ENCODE assay signal across 8 cellular contexts in the genomic region with DNA sequence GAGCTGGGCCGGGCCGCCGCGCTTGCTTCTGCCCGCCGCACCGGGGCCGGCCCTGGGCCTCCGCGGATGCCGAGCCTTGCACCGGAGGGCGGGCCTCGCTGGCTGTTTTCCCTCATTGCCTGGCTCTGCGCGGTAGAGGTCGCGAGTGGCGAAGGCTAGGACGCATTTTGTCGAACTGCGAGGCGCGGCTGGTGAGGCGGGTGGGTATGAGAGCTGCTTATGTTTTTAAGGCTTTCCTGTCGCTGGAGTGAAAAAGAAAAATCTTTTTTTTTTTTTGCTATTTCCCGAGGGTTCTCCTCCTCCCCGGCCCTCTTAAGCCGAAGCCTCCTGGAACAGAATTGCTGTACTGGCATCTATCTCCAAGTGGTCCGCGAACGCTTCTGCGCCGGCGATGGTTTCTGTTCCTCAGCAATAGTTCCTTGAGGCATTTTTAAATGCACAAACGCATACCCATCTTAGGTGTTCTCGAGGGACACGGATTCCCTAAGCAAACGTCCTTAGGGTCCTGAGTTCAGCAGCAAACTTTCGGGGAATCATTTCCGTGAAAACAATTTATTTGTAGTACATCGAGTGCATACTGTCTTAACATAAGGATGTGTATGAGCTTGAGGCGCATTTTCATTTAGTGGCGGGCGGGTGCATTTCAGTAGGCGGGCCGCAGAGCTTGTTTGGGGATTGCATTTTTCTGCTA. TPM values are rescaled to one million over a fixed set of nuclear protein-coding genes. Genes with fewer than 3 reads are reported as not detected.
DNase-seq lines count a peak whose midpoint lies in the region; ATAC-seq and TF ChIP-seq lines count a peak whose summit lies in the region.

No MANE protein-coding gene starts in this region.

- intact Hi-C loops in activated CD4-positive, alpha-beta T cell treated with anti-CD3 and anti-CD28 coated beads for 36 hours (cut with DNase I, micrococcal nuclease): loop anchor here (1.0 to 10.0 kb wide), 17 partner anchors 31 to 725 kb away; a partner anchor contains a TSS
- intact Hi-C loops in dendritic cell treated with granulocyte-macrophage colony-stimulating factor and Interleukin-4, amounts not matched to agents 40 ng/mL and 50 ng/mL, for 4 days (cut with micrococcal nuclease): loop anchor here (1.0 to 10.0 kb wide), 4 partner anchors 55 to 307 kb away; no protein-coding TSS in a partner anchor
- intact Hi-C loops in right lobe of liver (cut with DNase I): no loop called here

- H3K27ac Mint-ChIP-seq in activated CD4-positive, alpha-beta T cell treated with anti-CD3 and anti-CD28 coated beads for 36 hours: peak overlapping the region; percentile 97
- H3K27ac Mint-ChIP-seq in dendritic cell treated with granulocyte-macrophage colony-stimulating factor and Interleukin-4, amounts not matched to agents 40 ng/mL and 50 ng/mL, for 4 days: peak overlapping the region; percentile 98

- H3K27me3 ChIP-seq in AG04450 (ENCODE audit: control insufficient read depth, insufficient read depth, low read length) (no peaks in the 10 kb centered on the region), right lobe of liver (no peaks in the 10 kb centered on the region)

- H3K27ac ChIP-seq in AG04450 (ENCODE audit: low read depth, low read length) (peak overlapping the region; percentile 69), right lobe of liver (peak overlapping the region; percentile 81 to 95 (median 92))

- H3K4me3 ChIP-seq in AG04450 (ENCODE audit: low read depth, low read length): peak overlapping the region; percentile 79
- H3K4me3 ChIP-seq in right lobe of liver: peak overlapping the region; percentile 56 to 83 (median 70)

- H3K9me3 ChIP-seq in AG04450 (ENCODE audit: control insufficient read depth, insufficient read depth, low read length) (no peaks in the 10 kb centered on the region; the same call in 1 of the 2 replicates), right lobe of liver (no peaks in the 10 kb centered on the region)

- peaks cover 56% of the 10 kb centered on the region for H3K36me3 Mint-ChIP-seq in activated CD4-positive, alpha-beta T cell treated with anti-CD3 and anti-CD28 coated beads for 36 hours (ENCODE audit: low read depth)
- peaks cover 86% of the 10 kb centered on the region for H3K36me3 Mint-ChIP-seq in dendritic cell treated with granulocyte-macrophage colony-stimulating factor and Interleukin-4, amounts not matched to agents 40 ng/mL and 50 ng/mL, for 4 days (ENCODE audit: low read depth)

- H3K4me1 Mint-ChIP-seq in activated CD4-positive, alpha-beta T cell treated with anti-CD3 and anti-CD28 coated beads for 36 hours: peaks cover 77% of the 10 kb centered on the region
- H3K4me1 Mint-ChIP-seq in dendritic cell treated with granulocyte-macrophage colony-stimulating factor and Interleukin-4, amounts not matched to agents 40 ng/mL and 50 ng/mL, for 4 days (ENCODE audit: low read depth): peaks cover 52% of the 10 kb centered on the region

- POLR2A ChIA-PET in AG04450 (lab: Yijun Ruan, JAX): interaction anchor here (0.7 to 1.1 kb wide), 5 partner anchors 124 to 623 kb away, joined by 3 to 7 read pairs (median 5); a partner anchor contains a TSS
- POLR2A ChIA-PET in activated CD4-positive, alpha-beta T cell treated with anti-CD3 and anti-CD28 coated beads for 36 hours (lab: Charles Lee): interaction anchor here (0.5 to 1.6 kb wide), 10 partner anchors 10 to 301 kb away, joined by 3 to 12 read pairs (median 4); a partner anchor contains a TSS

- DNase-seq in AG04450 (ENCODE audit: low read depth, low spot score) (peak; percentile 11), NCI-H2171 (lab: John Stamatoyannopoulos, UW) (peak; percentile 57), right lobe of liver (peak; percentile 76 to 85 (median 81))
- DNase-seq in activated CD4-positive, alpha-beta T cell treated with anti-CD3 and anti-CD28 coated beads for 36 hours: peak; percentile 84
- peak; percentile 67 for DNase-seq in stimulated activated CD4-positive, alpha-beta T cell treated with anti-CD3 and anti-CD28 coated beads, Interleukin-4, amount 100 ng/mL, for 1 hour

- peaks cover 19% of the 10 kb centered on the region for H3K9me3 Mint-ChIP-seq in activated CD4-positive, alpha-beta T cell treated with anti-CD3 and anti-CD28 coated beads for 36 hours (ENCODE audit: low read depth)
- H3K9me3 Mint-ChIP-seq in dendritic cell treated with granulocyte-macrophage colony-stimulating factor and Interleukin-4, amounts not matched to agents 40 ng/mL and 50 ng/mL, for 4 days: peaks cover 39% of the 10 kb centered on the region

- TF ChIP-seq POLR2A in right lobe of liver (IDR thresholded peaks at IDR 0.05): no peak

- no peaks in the 10 kb centered on the region for H3K27me3 Mint-ChIP-seq in activated CD4-positive, alpha-beta T cell treated with anti-CD3 and anti-CD28 coated beads for 36 hours
- no peaks in the 10 kb centered on the region for H3K27me3 Mint-ChIP-seq in dendritic cell treated with granulocyte-macrophage colony-stimulating factor and Interleukin-4, amounts not matched to agents 40 ng/mL and 50 ng/mL, for 4 days

- TF ChIP-seq CTCF in AG04450 (IDR thresholded peaks at IDR 0.05; ENCODE audit: low read depth, low read length) (peak; percentile 18; the same call in 1 of the 2 replicates), right lobe of liver (IDR thresholded peaks at IDR 0.05) (peak in 1 of 4 donors; percentile 23)

- WGBS in right lobe of liver (ENCODE audit: insufficient coverage, low coverage, low lambda C conversion rate, missing lambda C conversion rate): 0% methylated on average over 24 of the region's 47 CpGs

- ATAC-seq in GM18517 (IDR thresholded peaks at IDR 0.05; ENCODE audit: unreplicated experiment) (peak; percentile 44), HG03045 (IDR thresholded peaks at IDR 0.05; ENCODE audit: unreplicated experiment) (peak; percentile 59), right lobe of liver (peak; percentile 50 to 58 (median 57))
- peak; percentile 66 for ATAC-seq in activated CD4-positive, alpha-beta T cell treated with anti-CD3 and anti-CD28 coated beads for 36 hours

- peaks cover 0 to 23% (median 7%) of the 10 kb centered on the region in 4 donors for H3K4me1 ChIP-seq in right lobe of liver

- H3K36me3 ChIP-seq in right lobe of liver: peaks cover 0 to 16% (median 5%) of the 10 kb centered on the region in 4 donors

- CTCF ChIA-PET in AG04450 (lab: Charles Lee): interaction anchor here (0.6 to 1.4 kb wide), 5 partner anchors 101 to 797 kb away, joined by 3 to 5 read pairs (median 3); no protein-coding TSS in a partner anchor
- CTCF ChIA-PET in activated CD4-positive, alpha-beta T cell treated with anti-CD3 and anti-CD28 coated beads for 36 hours (lab: Charles Lee): interaction anchor here (0.7 to 1.6 kb wide), 5 partner anchors 9 to 306 kb away, joined by 3 to 9 read pairs (median 3); no protein-coding TSS in a partner anchor

- H3K4me3 Mint-ChIP-seq in activated CD4-positive, alpha-beta T cell treated with anti-CD3 and anti-CD28 coated beads for 36 hours: peak overlapping the region; percentile 89
- peak overlapping the region; percentile 89 for H3K4me3 Mint-ChIP-seq in dendritic cell treated with granulocyte-macrophage colony-stimulating factor and Interleukin-4, amounts not matched to agents 40 ng/mL and 50 ng/mL, for 4 days

RNA-seq across cellular contexts. Expression of a gene that starts 0.6 kb away (rescaled TPM):
- polyA plus RNA-seq in AG04450 (2011; rRNA removed): 10.6 and 16.9 TPM in 2 replicates
- 8.6 and 19.6 TPM in 2 replicates for polyA minus RNA-seq in AG04450 (2011; rRNA and poly(A)+ RNA removed)
- 10 to 100 TPM; 52.0 to 78.8 TPM for total RNA-seq in activated CD4-positive, alpha-beta T cell treated with anti-CD3 and anti-CD28 coated beads for 36 hours
- total RNA-seq in right lobe of liver: 10 to 100 TPM; 24.0 to 62.5 (median 42.8) TPM

Comparison
In these comparisons a context has a peak if more than half of its experiments do, and no peak if none do; other contexts are left out.
1. Peak in every context shown above with its lines: DNase-seq, ATAC-seq, H3K4me3 ChIP-seq and H3K27ac ChIP-seq.
2. DNase-seq: peak in every context shown above with its lines; median percentile 84 in activated CD4-positive, alpha-beta T cell treated with anti-CD3 and anti-CD28 coated beads for 36 hours; 81 in right lobe of liver; 67 in stimulated activated CD4-positive, alpha-beta T cell treated with anti-CD3 and anti-CD28 coated beads, Interleukin-4, amount 100 ng/mL, for 1 hour; 57 in NCI-H2171; 11 in AG04450.
3. intact Hi-C loops: an anchor here in activated CD4-positive, alpha-beta T cell treated with anti-CD3 and anti-CD28 coated beads for 36 hours (1.0 to 10.0 kb wide) and dendritic cell treated with granulocyte-macrophage colony-stimulating factor and Interleukin-4, amounts not matched to agents 40 ng/mL and 50 ng/mL, for 4 days (1.0 to 10.0 kb wide); none called in right lobe of liver.